ENCODE assay signal across 8 cellular contexts in genomic region chr13:62357887-62358645, GRCh38.
DNase-seq lines count a peak whose midpoint lies in the region; ATAC-seq and TF ChIP-seq lines count a peak whose summit lies in the region.

No MANE protein-coding gene starts in this region.

- CTCF ChIA-PET in GM10248 (lab: Yijun Ruan, JAX) = interaction anchor here (0.9 to 2.9 kb wide), 6 partner anchors 11 to 479 kb away, joined by 3 to 37 read pairs (median 4); no protein-coding TSS in a partner anchor

- DNase-seq in GM10248 (ENCODE audit: extremely low spot score) (peak; percentile 14), NCI-H345 (lab: John Stamatoyannopoulos, UW) (peak; percentile 38), ecto neural progenitor cell (ENCODE audit: low spot score) (peak; percentile 71), ascending aorta (ENCODE audit: low spot score in 2 of 2) (no peak), NCI-H187 (lab: John Stamatoyannopoulos, UW) (no peak), natural killer cell (no peak)
- DNase-seq in stimulated activated naive B cell treated with anti-CD40 and anti-IgM and Interleukin-4, amounts not matched to agents 10 μg/mL and 1 μg/mL and 100 μg/mL, for 72 hours = no peak

- TF ChIP-seq CTCF in GM10248 (IDR thresholded peaks at IDR 0.05; ENCODE audit: control extremely low read depth, extremely low read depth, low read depth, missing control alignments) = peak; percentile 74
- TF ChIP-seq CTCF in ascending aorta (IDR thresholded peaks at IDR 0.05) = no peak
- no peak for TF ChIP-seq CTCF in natural killer cell (IDR thresholded peaks at IDR 0.05)

- no peak overlapping the region for H3K4me3 ChIP-seq in ascending aorta

- H3K9me3 Mint-ChIP-seq in stimulated activated naive B cell treated with anti-CD40 and anti-IgM and Interleukin-4, amounts not matched to agents 10 μg/mL and 1 μg/mL and 100 μg/mL, for 72 hours = no peaks in the 10 kb centered on the region
- peaks cover 6 to 13% of the 10 kb centered on the region in 2 donors for H3K9me3 Mint-ChIP-seq in natural killer cell

- H3K4me1 Mint-ChIP-seq in stimulated activated naive B cell treated with anti-CD40 and anti-IgM and Interleukin-4, amounts not matched to agents 10 μg/mL and 1 μg/mL and 100 μg/mL, for 72 hours = no peaks in the 10 kb centered on the region
- H3K4me1 Mint-ChIP-seq in natural killer cell = no peaks in the 10 kb centered on the region

- POLR2A ChIA-PET in GM10248 (lab: Yijun Ruan, JAX) = no interaction called here

- H3K36me3 Mint-ChIP-seq in stimulated activated naive B cell treated with anti-CD40 and anti-IgM and Interleukin-4, amounts not matched to agents 10 μg/mL and 1 μg/mL and 100 μg/mL, for 72 hours = no peaks in the 10 kb centered on the region
- no peaks in the 10 kb centered on the region for H3K36me3 Mint-ChIP-seq in natural killer cell

- intact Hi-C loops in ascending aorta (cut with DNase I) (no loop called here), natural killer cell (cut with micrococcal nuclease) (no loop called here)

- no peaks in the 10 kb centered on the region for H3K4me1 ChIP-seq in ascending aorta

- H3K27me3 ChIP-seq in ascending aorta = no peaks in the 10 kb centered on the region

- H3K4me3 Mint-ChIP-seq in stimulated activated naive B cell treated with anti-CD40 and anti-IgM and Interleukin-4, amounts not matched to agents 10 μg/mL and 1 μg/mL and 100 μg/mL, for 72 hours = no peak overlapping the region
- no peak overlapping the region for H3K4me3 Mint-ChIP-seq in natural killer cell

- no peaks in the 10 kb centered on the region for H3K9me3 ChIP-seq in ascending aorta

- ATAC-seq in HG02588 (IDR thresholded peaks at IDR 0.05; ENCODE audit: unreplicated experiment) (peak; percentile 94), natural killer cell (no peak)
- ATAC-seq in stimulated activated naive B cell treated with anti-CD40 and anti-IgM and Interleukin-4, amounts not matched to agents 10 μg/mL and 1 μg/mL and 100 μg/mL, for 72 hours (replicated peaks) = peak; percentile 29 to 44

- no peak overlapping the region for H3K27ac Mint-ChIP-seq in stimulated activated naive B cell treated with anti-CD40 and anti-IgM and Interleukin-4, amounts not matched to agents 10 μg/mL and 1 μg/mL and 100 μg/mL, for 72 hours
- no peak overlapping the region for H3K27ac Mint-ChIP-seq in natural killer cell

- no peaks in the 10 kb centered on the region for H3K27me3 Mint-ChIP-seq in stimulated activated naive B cell treated with anti-CD40 and anti-IgM and Interleukin-4, amounts not matched to agents 10 μg/mL and 1 μg/mL and 100 μg/mL, for 72 hours
- H3K27me3 Mint-ChIP-seq in natural killer cell (ENCODE audit: low read depth in 2 of 2) = no peaks in the 10 kb centered on the region

- no peak overlapping the region for H3K27ac ChIP-seq in ascending aorta

- no peaks in the 10 kb centered on the region for H3K36me3 ChIP-seq in ascending aorta

Comparison
In these comparisons a context has a peak if more than half of its experiments do, and no peak if none do; other contexts are left out.
1. DNase-seq: peak in GM10248 (single experiment), NCI-H345 (single experiment) and ecto neural progenitor cell (single experiment); none in stimulated activated naive B cell treated with anti-CD40 and anti-IgM and Interleukin-4, amounts not matched to agents 10 μg/mL and 1 μg/mL and 100 μg/mL, for 72 hours (single experiment), ascending aorta (0 of 2), NCI-H187 (0 of 2) and natural killer cell (single experiment).
2. ATAC-seq: peak in HG02588 (single experiment) and stimulated activated naive B cell treated with anti-CD40 and anti-IgM and Interleukin-4, amounts not matched to agents 10 μg/mL and 1 μg/mL and 100 μg/mL, for 72 hours (2 of 2); none in natural killer cell (0 of 3).